ENCODE assay signal across 7 cellular contexts in the genomic region with DNA sequence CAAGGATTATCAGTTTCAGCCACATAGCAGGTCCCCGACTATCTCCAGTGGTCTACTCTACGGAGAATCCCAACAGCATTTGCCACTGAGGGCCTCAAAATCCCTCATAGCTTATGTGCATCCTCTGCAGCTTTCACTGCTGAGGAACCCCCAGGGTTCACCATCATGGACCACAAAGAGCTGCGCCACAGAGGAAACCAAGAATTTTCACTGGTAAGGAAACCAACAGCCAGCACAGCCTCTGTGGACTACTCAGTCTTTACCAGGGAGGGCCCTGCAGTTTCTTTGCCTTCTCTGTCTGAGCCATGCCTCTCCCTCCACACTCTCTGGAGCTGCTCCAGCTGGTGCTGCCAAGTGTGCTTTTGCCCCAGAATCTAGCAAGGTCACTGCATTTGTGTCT.
"Had no signal": no experiment of that assay in that cellular context is flagged by ENCODE, and none has a peak within 500 bp of the region (broad histone marks: within the 10 kb centered on the region; RNA-seq: fewer than 3 reads in every experiment).

No MANE protein-coding gene starts in this region.

- H3K27ac Mint-ChIP-seq: GM23338, HFFc6, IgD-negative memory B cell had no signal

- H3K4me1 ChIP-seq: HAP-1 had no signal

- H3K4me3 ChIP-seq: GM23338, HAP-1 had no signal

- H3K4me2 ChIP-seq: GM23338 had no signal

- H3K9me3 Mint-ChIP-seq: GM23338 had no signal

- H3K36me3 Mint-ChIP-seq: IgD-negative memory B cell had no signal

- H3K27me3 Mint-ChIP-seq: IgD-negative memory B cell had no signal

- H3K9me3 ChIP-seq: HAP-1 had no signal

- H3K36me3 ChIP-seq: HAP-1 had no signal

- H3K4me3 Mint-ChIP-seq: GM23338, HFFc6, IgD-negative memory B cell had no signal

- FAIRE-seq: HTR-8/SVneo had no signal

- H3K4me1 Mint-ChIP-seq: GM23338, IgD-negative memory B cell had no signal

- DNase-seq: HFFc6, KBM-7 had no signal

- ATAC-seq: HCT116 had no signal
